8 cellular contexts compared by ENCODE assay signal in genomic region chr11:75768112-75768908, GRCh38. TPM values are rescaled to one million over a fixed set of nuclear protein-coding genes. Genes with fewer than 3 reads are reported as not detected.
DNase-seq lines count a peak whose midpoint lies in the region; ATAC-seq and TF ChIP-seq lines count a peak whose summit lies in the region.

TSS of gene DGAT2 (plus strand) at chr11:75768778. CDS start at chr11:75768992, 214 bp downstream.

- TF ChIP-seq CTCF in astrocyte of the cerebellum (IDR thresholded peaks at IDR 0.05; ENCODE audit: low read depth, low read length, missing control alignments) = no peak

- peaks cover 5 to 22% (median 21%) of the 10 kb centered on the region in 3 donors for H3K27me3 ChIP-seq in skeletal muscle tissue (ENCODE audit: control insufficient read depth in 3 of 3, insufficient read depth in 3 of 3, low read length in 3 of 3)

- ATAC-seq in GM18511 (IDR thresholded peaks at IDR 0.05; ENCODE audit: unreplicated experiment) (peak; percentile 74), HG03025 (IDR thresholded peaks at IDR 0.05; ENCODE audit: low FRiP score, unreplicated experiment) (peak; percentile 50)

- no peak within 1 kb of the TSS for H3K27ac ChIP-seq in skeletal muscle tissue (ENCODE audit: low read depth, low read length)

- peaks cover 8 to 14% (median 13%) of the 10 kb centered on the region in 3 donors for H3K4me1 ChIP-seq in skeletal muscle tissue (ENCODE audit: control insufficient read depth in 3 of 3, insufficient read depth in 3 of 3, low read length in 3 of 3)

- H3K9me3 ChIP-seq in skeletal muscle tissue (ENCODE audit: control insufficient read depth in 3 of 3, low read length in 3 of 3) = no peaks in the 10 kb centered on the region

- peak within 1 kb of the TSS; percentile 45 to 79 (median 51) for H3K9ac ChIP-seq in skeletal muscle tissue (ENCODE audit: low read depth in 1 of 3, low read length in 3 of 3)

- in situ Hi-C loops in astrocyte of the cerebellum (cut with HindIII; ENCODE audit: low sequenced_read_pairs) = no loop called here

- H3K4me3 ChIP-seq in astrocyte of the cerebellum (ENCODE audit: low read depth, low read length) (peak within 1 kb of the TSS; percentile 38), iPS-11a (ENCODE audit: low read depth, low read length) (peak within 1 kb of the TSS; percentile 37), skeletal muscle tissue (ENCODE audit: low read length in 3 of 3) (peak within 1 kb of the TSS in 2 of 3 donors; percentile 58 to 70)

- no peaks in the 10 kb centered on the region for H3K36me3 ChIP-seq in skeletal muscle tissue (ENCODE audit: control insufficient read depth in 3 of 3, insufficient read depth in 3 of 3, low read length in 3 of 3)

- DNase-seq in NCI-H2029 (lab: John Stamatoyannopoulos, UW) (peak; percentile 58), T-helper 9 cell (peak; percentile 45), astrocyte of the cerebellum (ENCODE audit: low read depth) (no peak), HCEC 1CT (no peak)

RNA-seq across cellular contexts. Expression of gene DGAT2, which starts in this region (rescaled TPM):
- 19.3 TPM for total RNA-seq in skeletal muscle tissue

Comparison
In these comparisons a context has a peak if more than half of its experiments do, and no peak if none do; other contexts are left out.
1. DNase-seq: peak in NCI-H2029 (single experiment) and T-helper 9 cell (single experiment); none in astrocyte of the cerebellum (single experiment) and HCEC 1CT (single experiment).
2. Peak in every context shown above with its lines, with median percentiles within 50 percentile points of each other: H3K4me3 ChIP-seq.